In genomic region chr4:64584981-64585557, GRCh38 we compare ENCODE assay signal across 8 cellular contexts.
DNase-seq lines count a peak whose midpoint lies in the region; ATAC-seq and TF ChIP-seq lines count a peak whose summit lies in the region.

No MANE protein-coding gene starts in this region.

- no peak overlapping the region for H3K4me2 ChIP-seq in Karpas-422 (ENCODE audit: low read depth, low read length, poor library complexity, severe bottlenecking)

- H3K4me1 ChIP-seq in Karpas-422 (ENCODE audit: low read length): no peaks in the 10 kb centered on the region
- H3K4me1 ChIP-seq in thoracic aorta (ENCODE audit: control insufficient read depth in 1 of 2, low read depth in 2 of 2): no peaks in the 10 kb centered on the region

- H3K9me2 ChIP-seq in Karpas-422 (replicated peaks; ENCODE audit: insufficient read depth, low read length): no peaks in the 10 kb centered on the region

- no peaks in the 10 kb centered on the region for H3K4me1 Mint-ChIP-seq in activated T-helper 1 cell treated with anti-CD3 and anti-CD28 coated beads, Interleukin-12 subunit alpha, Interleukin-12 subunit beta, Interleukin-2, Interleukin-4 antibody, amounts not matched to agents 30 ng/mL and 10 ng/mL and 1 ng/mL, durations not matched to agents 14 hours and 24 hours and 36 hours (ENCODE audit: low read depth)

- H3K27me3 ChIP-seq in Karpas-422 (ENCODE audit: low read length) (no peaks in the 10 kb centered on the region), thoracic aorta (replicated peaks; ENCODE audit: insufficient read depth) (no peaks in the 10 kb centered on the region)

- no peaks in the 10 kb centered on the region for H3K36me3 Mint-ChIP-seq in activated T-helper 1 cell treated with anti-CD3 and anti-CD28 coated beads, Interleukin-12 subunit alpha, Interleukin-12 subunit beta, Interleukin-2, Interleukin-4 antibody, amounts not matched to agents 30 ng/mL and 10 ng/mL and 1 ng/mL, durations not matched to agents 14 hours and 24 hours and 36 hours (ENCODE audit: low read depth)

- H3K27me3 Mint-ChIP-seq in activated T-helper 1 cell treated with anti-CD3 and anti-CD28 coated beads, Interleukin-12 subunit alpha, Interleukin-12 subunit beta, Interleukin-2, Interleukin-4 antibody, amounts not matched to agents 30 ng/mL and 10 ng/mL and 1 ng/mL, durations not matched to agents 14 hours and 24 hours and 36 hours (ENCODE audit: insufficient read depth): peaks cover 2% of the 10 kb centered on the region

- no peak overlapping the region for H2AFZ ChIP-seq in Karpas-422 (ENCODE audit: low read length)

- ATAC-seq in thoracic aorta (ENCODE audit: insufficient number of reproducible peaks, low FRiP score, low read depth): no peak

- H3K27ac Mint-ChIP-seq in activated T-helper 1 cell treated with anti-CD3 and anti-CD28 coated beads, Interleukin-12 subunit alpha, Interleukin-12 subunit beta, Interleukin-2, Interleukin-4 antibody, amounts not matched to agents 30 ng/mL and 10 ng/mL and 1 ng/mL, durations not matched to agents 14 hours and 24 hours and 36 hours: no peak overlapping the region

- H3K27ac ChIP-seq in Karpas-422 (ENCODE audit: low read length) (no peak overlapping the region), SK-N-MC (no peak overlapping the region), thoracic aorta (no peak overlapping the region)

- H3K79me2 ChIP-seq in Karpas-422 (ENCODE audit: low read length): no peaks in the 10 kb centered on the region

- DNase-seq in AG10803 (ENCODE audit: low read depth) (peak; percentile 39), Karpas-422 (peak; percentile 75), SK-N-MC (ENCODE audit: low read depth, low spot score) (peak; percentile 45), foreskin melanocyte (peak; percentile 12), thoracic aorta (ENCODE audit: low spot score) (no peak)
- no peak for DNase-seq in activated CD8-positive, alpha-beta memory T cell treated with anti-CD3 and anti-CD28 coated beads for 24 hours
- DNase-seq in activated T-helper 1 cell treated with anti-CD3 and anti-CD28 coated beads, Interleukin-12 subunit alpha, Interleukin-12 subunit beta, Interleukin-2, Interleukin-4 antibody, amounts not matched to agents 30 ng/mL and 10 ng/mL and 1 ng/mL, durations not matched to agents 14 hours and 24 hours and 36 hours (ENCODE audit: low spot score): no peak

- H3K36me3 ChIP-seq in Karpas-422 (ENCODE audit: insufficient read depth, low read length): no peaks in the 10 kb centered on the region
- no peaks in the 10 kb centered on the region for H3K36me3 ChIP-seq in SK-N-MC (ENCODE audit: insufficient read depth, low read length)
- H3K36me3 ChIP-seq in thoracic aorta: no peaks in the 10 kb centered on the region

- H3K9me3 Mint-ChIP-seq in activated T-helper 1 cell treated with anti-CD3 and anti-CD28 coated beads, Interleukin-12 subunit alpha, Interleukin-12 subunit beta, Interleukin-2, Interleukin-4 antibody, amounts not matched to agents 30 ng/mL and 10 ng/mL and 1 ng/mL, durations not matched to agents 14 hours and 24 hours and 36 hours: no peaks in the 10 kb centered on the region

- H3K4me3 ChIP-seq in AG10803 (ENCODE audit: low read length) (no peak overlapping the region), Karpas-422 (ENCODE audit: low read length) (no peak overlapping the region), SK-N-MC (no peak overlapping the region), thoracic aorta (no peak overlapping the region)

- intact Hi-C loops in activated T-helper 1 cell treated with anti-CD3 and anti-CD28 coated beads, Interleukin-12 subunit alpha, Interleukin-12 subunit beta, Interleukin-2, Interleukin-4 antibody, amounts not matched to agents 30 ng/mL and 10 ng/mL and 1 ng/mL, durations not matched to agents 14 hours and 24 hours and 36 hours (cut with micrococcal nuclease): loop anchor here (1.0 kb wide), 1 partner anchor 427 kb away; no protein-coding TSS in a partner anchor

- no peak overlapping the region for H3K4me3 Mint-ChIP-seq in activated T-helper 1 cell treated with anti-CD3 and anti-CD28 coated beads, Interleukin-12 subunit alpha, Interleukin-12 subunit beta, Interleukin-2, Interleukin-4 antibody, amounts not matched to agents 30 ng/mL and 10 ng/mL and 1 ng/mL, durations not matched to agents 14 hours and 24 hours and 36 hours

- H3K9me3 ChIP-seq in Karpas-422 (ENCODE audit: low read length) (no peaks in the 10 kb centered on the region), SK-N-MC (ENCODE audit: low read depth, low read length) (no peaks in the 10 kb centered on the region), thoracic aorta (no peaks in the 10 kb centered on the region)

- H3K9ac ChIP-seq in Karpas-422 (ENCODE audit: low read length) (no peak overlapping the region), SK-N-MC (ENCODE audit: insufficient read length) (no peak overlapping the region)

- TF ChIP-seq CTCF in AG10803 (conservative IDR thresholded peaks at IDR 0.05; ENCODE audit: low read length) (peak; percentile 58), GM12872 (IDR thresholded peaks at IDR 0.05; ENCODE audit: insufficient read depth, low read depth, low read length) (peak; percentile 45), thoracic aorta (IDR thresholded peaks at IDR 0.05) (peak; percentile 51)

- H4K20me1 ChIP-seq in Karpas-422 (ENCODE audit: insufficient read depth, low read depth, low read length): no peaks in the 10 kb centered on the region

Comparison
In these comparisons a context has a peak if more than half of its experiments do, and no peak if none do; other contexts are left out.
1. DNase-seq: peak in AG10803 (single experiment), Karpas-422 (single experiment), SK-N-MC (single experiment) and foreskin melanocyte (single experiment); none in thoracic aorta (single experiment), activated CD8-positive, alpha-beta memory T cell treated with anti-CD3 and anti-CD28 coated beads for 24 hours (single experiment) and activated T-helper 1 cell treated with anti-CD3 and anti-CD28 coated beads, Interleukin-12 subunit alpha, Interleukin-12 subunit beta, Interleukin-2, Interleukin-4 antibody, amounts not matched to agents 30 ng/mL and 10 ng/mL and 1 ng/mL, durations not matched to agents 14 hours and 24 hours and 36 hours (single experiment).
2. Peak in every context shown above with its lines, with median percentiles within 50 percentile points of each other: CTCF ChIP-seq.